In genomic region chr22:50264946-50265669, GRCh38 we compare ENCODE assay signal across 25 cellular contexts.
"Had no signal": no experiment of that assay in that cellular context is flagged by ENCODE, and none has a peak within 500 bp of the region (broad histone marks: within the 10 kb centered on the region; RNA-seq: fewer than 3 reads in every experiment).

No MANE protein-coding gene starts in this region.

- H3K36me3 ChIP-seq: esophagus muscularis mucosa, pancreas, stomach, uterus had no signal

- H3K4me3 ChIP-seq: coronary artery, esophagus muscularis mucosa, pancreas, psoas muscle, stomach, testis, uterus had no signal

- ATAC-seq: left ventricle myocardium superior; naive thymus-derived CD8-positive, alpha-beta T cell; pancreas; psoas muscle; right cardiac atrium; WTC11 had no signal

- H3K27me3 ChIP-seq: pancreas, testis, uterus had no signal

- H3K9me3 ChIP-seq: esophagus muscularis mucosa, pancreas, psoas muscle, stomach, testis, uterus had no signal

- DNase-seq: activated CD8-positive, alpha-beta memory T cell treated with anti-CD3 and anti-CD28 coated beads for 24 hours; activated CD8-positive, alpha-beta memory T cell treated with anti-CD3 and anti-CD28 coated beads, Interleukin-2, amount 50 U/mL, for 4 hours; activated effector memory CD4-positive, alpha-beta T cell treated with Interleukin-2 at 50 U/mL for 16 hours; activated naive CD4-positive, alpha-beta T cell treated with anti-CD3 and anti-CD28 coated beads for 36 hours; activated naive CD8-positive, alpha-beta T cell treated with anti-CD3 and anti-CD28 coated beads, Interleukin-2, amount 10 ng/mL, durations not matched to agents 7 days and 5 days; activated T-cell treated with anti-CD3 and anti-CD28 coated beads, Interleukin-2, amount 50 U/mL, for 48 hours; amniotic stem cell; cerebellar nuclear complex; glutamatergic neuron; hippocampal formation; left ventricle myocardium superior; mammary epithelial cell; naive thymus-derived CD8-positive, alpha-beta T cell; pancreas; psoas muscle; right cardiac atrium; stimulated activated CD4-positive, alpha-beta T cell treated with anti-CD3 and anti-CD28 coated beads, Interleukin-12 subunit alpha, Interleukin-12 subunit beta, amount 100 ng/mL, for 4 hours; stomach; T1000; testis; trophoblast cell; uterus had no signal

- H3K27ac ChIP-seq: coronary artery, esophagus muscularis mucosa, pancreas, psoas muscle, stomach, testis, uterus had no signal
